ENCODE assay signal across 1 cellular context in the genomic region with DNA sequence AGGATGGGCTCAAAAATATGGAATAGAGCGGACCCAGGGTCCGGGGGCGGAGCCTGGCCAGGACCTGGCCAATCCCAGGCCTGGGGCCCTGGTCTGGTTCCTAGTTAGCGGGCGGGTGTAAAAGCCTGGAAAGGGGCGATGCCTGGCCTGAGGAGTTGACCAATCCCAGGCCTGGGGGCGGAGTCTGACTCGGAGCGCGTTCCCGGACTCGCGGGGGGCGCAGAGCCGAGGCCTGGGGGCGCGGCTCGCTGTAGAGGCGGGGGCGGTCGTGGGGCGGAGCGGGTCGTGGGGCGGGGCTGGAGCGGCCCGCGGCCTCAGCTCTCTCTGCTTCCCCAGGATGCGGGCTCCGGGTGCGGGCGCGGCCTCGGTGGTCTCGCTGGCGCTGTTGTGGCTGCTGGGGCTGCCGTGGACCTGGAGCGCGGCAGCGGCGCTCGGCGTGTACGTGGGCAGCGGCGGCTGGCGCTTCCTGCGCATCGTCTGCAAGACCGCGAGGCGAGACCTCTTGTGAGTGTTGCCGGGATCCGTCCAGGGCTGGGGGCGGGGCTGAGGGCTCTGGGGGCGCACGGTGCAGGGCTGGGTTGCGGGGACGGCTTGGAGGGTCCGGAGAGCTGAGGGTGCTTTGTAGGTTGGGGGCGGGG.
A peak's percentile ranks its signal among the peaks of the same experiment; 100 is the strongest.
TF ChIP-seq lines count a peak whose summit lies in the region.

SLC27A1 (plus strand) TSS at position 321 of the 638 bp plus-strand sequence; CDS start at position 338, 17 bp downstream.

TF ChIP-seq in HepG2, 621 proteins besides CTCF, POLR2A, EP300 and RAD21 (continued from another document and continues in another):
- TF ChIP-seq, protein P1, sequence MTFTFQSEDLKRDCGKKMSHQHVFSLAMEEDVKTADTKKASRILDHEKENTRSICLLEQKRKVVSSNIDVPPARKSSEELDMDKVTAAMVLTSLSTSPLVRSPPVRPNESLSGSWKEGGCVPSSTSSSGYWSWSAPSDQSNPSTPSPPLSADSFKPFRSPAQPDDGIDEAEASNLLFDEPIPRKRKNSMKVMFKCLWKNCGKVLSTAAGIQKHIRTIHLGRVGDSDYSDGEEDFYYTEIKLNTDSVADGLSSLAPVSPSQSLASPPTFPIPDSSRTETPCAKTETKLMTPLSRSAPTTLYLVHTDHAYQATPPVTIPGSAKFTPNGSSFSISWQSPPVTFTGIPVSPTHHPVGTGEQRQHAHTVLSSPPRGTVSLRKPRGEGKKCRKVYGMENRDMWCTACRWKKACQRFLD (CRISPR knock-in tag; IDR thresholded peaks at IDR 0.05; ENCODE audit: borderline replicate concordance): no peak
- TF ChIP-seq ZNF468 (CRISPR knock-in tag; IDR thresholded peaks at IDR 0.05) (no peak), XBP1 (CRISPR knock-in tag; IDR thresholded peaks at IDR 0.05) (no peak), ZBTB4 (CRISPR knock-in tag; IDR thresholded peaks at IDR 0.05; ENCODE audit: borderline replicate concordance) (no peak), NFYC (CRISPR knock-in tag; IDR thresholded peaks at IDR 0.05) (peak; percentile 78), GMEB2 (CRISPR knock-in tag; IDR thresholded peaks at IDR 0.05; ENCODE audit: low read depth) (no peak), ZSCAN9 (CRISPR knock-in tag; IDR thresholded peaks at IDR 0.05; ENCODE audit: borderline replicate concordance) (no peak), NR0B2 (CRISPR knock-in tag; IDR thresholded peaks at IDR 0.05) (no peak), SOX6 (IDR thresholded peaks at IDR 0.05) (no peak), SOX6 (CRISPR knock-in tag; IDR thresholded peaks at IDR 0.05) (no peak; the same call in 1 of the 2 replicates), ZSCAN31 (CRISPR knock-in tag; IDR thresholded peaks at IDR 0.05; ENCODE audit: low read depth) (no peak), SMAD3 (CRISPR knock-in tag; IDR thresholded peaks at IDR 0.05) (no peak), ARHGAP35 (CRISPR knock-in tag; IDR thresholded peaks at IDR 0.05; ENCODE audit: borderline replicate concordance) (no peak), FOSL2 (CRISPR knock-in tag; IDR thresholded peaks at IDR 0.05) (no peak), ZNF710 (CRISPR knock-in tag; IDR thresholded peaks at IDR 0.05; ENCODE audit: borderline replicate concordance) (0 out of 2 replicates have a peak, but pooled peaks have one; percentile 28), HNRNPH1 (optimal IDR thresholded peaks at IDR 0.05; ENCODE audit: low read depth, low read length) (no peak), PATZ1 (CRISPR knock-in tag; IDR thresholded peaks at IDR 0.05) (peak; percentile 80), ZNF776 (CRISPR knock-in tag; IDR thresholded peaks at IDR 0.05) (peak; percentile 21; the same call in 1 of the 2 replicates), ZNF646 (CRISPR knock-in tag; IDR thresholded peaks at IDR 0.05) (no peak), ZFP36L2 (CRISPR knock-in tag; IDR thresholded peaks at IDR 0.05) (no peak), ARID2 (CRISPR knock-in tag; IDR thresholded peaks at IDR 0.05; ENCODE audit: borderline replicate concordance) (no peak), KDM5A (IDR thresholded peaks at IDR 0.05; ENCODE audit: borderline replicate concordance, low read length) (no peak; the same call in 1 of the 2 replicates), ZNF230 (CRISPR knock-in tag; IDR thresholded peaks at IDR 0.05) (no peak), ZNF317 (CRISPR knock-in tag; IDR thresholded peaks at IDR 0.05) (no peak), NFE2L2 (IDR thresholded peaks at IDR 0.05; ENCODE audit: low read length) (no peak), ZNF652 (CRISPR knock-in tag; IDR thresholded peaks at IDR 0.05; ENCODE audit: borderline replicate concordance, low read depth) (no peak), ZSCAN12 (CRISPR knock-in tag; IDR thresholded peaks at IDR 0.05) (no peak), ZKSCAN5 (CRISPR knock-in tag; IDR thresholded peaks at IDR 0.05) (no peak), ZUFSP (CRISPR knock-in tag; IDR thresholded peaks at IDR 0.05; ENCODE audit: borderline replicate concordance) (no peak), ZIK1 (CRISPR knock-in tag; IDR thresholded peaks at IDR 0.05; ENCODE audit: borderline replicate concordance, low read depth) (no peak), SOX13 (IDR thresholded peaks at IDR 0.05) (no peak), SOX13 (CRISPR knock-in tag; conservative IDR thresholded peaks at IDR 0.05 in 1 of 2, IDR thresholded peaks at IDR 0.05 in 1 of 2) (no peak)
- TF ChIP-seq, protein P2, sequence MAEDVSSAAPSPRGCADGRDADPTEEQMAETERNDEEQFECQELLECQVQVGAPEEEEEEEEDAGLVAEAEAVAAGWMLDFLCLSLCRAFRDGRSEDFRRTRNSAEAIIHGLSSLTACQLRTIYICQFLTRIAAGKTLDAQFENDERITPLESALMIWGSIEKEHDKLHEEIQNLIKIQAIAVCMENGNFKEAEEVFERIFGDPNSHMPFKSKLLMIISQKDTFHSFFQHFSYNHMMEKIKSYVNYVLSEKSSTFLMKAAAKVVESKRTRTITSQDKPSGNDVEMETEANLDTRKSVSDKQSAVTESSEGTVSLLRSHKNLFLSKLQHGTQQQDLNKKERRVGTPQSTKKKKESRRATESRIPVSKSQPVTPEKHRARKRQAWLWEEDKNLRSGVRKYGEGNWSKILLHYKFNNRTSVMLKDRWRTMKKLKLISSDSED (CRISPR knock-in tag; IDR thresholded peaks at IDR 0.05): no peak
- TF ChIP-seq, protein P3, sequence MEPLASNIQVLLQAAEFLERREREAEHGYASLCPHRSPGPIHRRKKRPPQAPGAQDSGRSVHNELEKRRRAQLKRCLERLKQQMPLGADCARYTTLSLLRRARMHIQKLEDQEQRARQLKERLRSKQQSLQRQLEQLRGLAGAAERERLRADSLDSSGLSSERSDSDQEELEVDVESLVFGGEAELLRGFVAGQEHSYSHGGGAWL (CRISPR knock-in tag; IDR thresholded peaks at IDR 0.05): no peak
